ENCODE assay signal across 8 cellular contexts in genomic region chr3:180989291-180990163, GRCh38. TPM values are rescaled to one million over a fixed set of nuclear protein-coding genes. Genes with fewer than 3 reads are reported as not detected.
DNase-seq lines count a peak whose midpoint lies in the region; ATAC-seq, FAIRE-seq and TF ChIP-seq lines count a peak whose summit lies in the region.

Gene DNAJC19, minus strand, starts transcription at chr3:180989736. Its CDS starts 134 bp downstream, at chr3:180989602.

- peak; percentile 64 for FAIRE-seq in pancreas (lab: Jason Lieb, UNC)

- DNase-seq in GM12865 (ENCODE audit: low read depth) (peak; percentile 97), NCI-H1417 treated with DMSO at 0.1 percent for 48 hours (lab: John Stamatoyannopoulos, UW) (peak; percentile 100), SW480 (ENCODE audit: low spot score) (peak; percentile 97), Right ventricle myocardium superior (peak; percentile 93), pancreas (peak; percentile 88 to 96 (median 94)), tibial artery (peak; percentile 94 to 97)
- DNase-seq in activated naive CD8-positive, alpha-beta T cell treated with anti-CD3 and anti-CD28 coated beads, Interleukin-2, amount 50 U/mL, for 24 hours: peak; percentile 84

- no peaks in the 10 kb centered on the region for H3K27me3 Mint-ChIP-seq in activated naive CD8-positive, alpha-beta T cell treated with anti-CD3 and anti-CD28 coated beads, Interleukin-2, amount 50 U/mL, for 24 hours

- H3K4me3 Mint-ChIP-seq in activated naive CD8-positive, alpha-beta T cell treated with anti-CD3 and anti-CD28 coated beads, Interleukin-2, amount 50 U/mL, for 24 hours: peak within 1 kb of the TSS; percentile 93

- H3K9me3 Mint-ChIP-seq in activated naive CD8-positive, alpha-beta T cell treated with anti-CD3 and anti-CD28 coated beads, Interleukin-2, amount 50 U/mL, for 24 hours: no peaks in the 10 kb centered on the region

- H3K4me1 ChIP-seq in pancreas: peaks cover 0 to 19% (median 5%) of the 10 kb centered on the region in 3 donors
- peaks cover 0 to 27% (median 14%) of the 10 kb centered on the region in 4 donors for H3K4me1 ChIP-seq in tibial artery

- TF ChIP-seq CTCF in GM12865 (IDR thresholded peaks at IDR 0.05; ENCODE audit: insufficient read depth, low read depth, low read length, missing control alignments): no peak
- no peak for TF ChIP-seq CTCF in pancreas (IDR thresholded peaks at IDR 0.05)
- no peak for TF ChIP-seq CTCF in tibial artery (IDR thresholded peaks at IDR 0.05)

- H3K9me3 ChIP-seq in pancreas (peaks cover 0 to 3% (median 0%) of the 10 kb centered on the region in 4 donors), tibial artery (no peaks in the 10 kb centered on the region)

- peak within 1 kb of the TSS; percentile 80 for H3K4me3 ChIP-seq in GM12865 (ENCODE audit: low read depth, low read length)
- peak within 1 kb of the TSS; percentile 54 to 76 (median 71) for H3K4me3 ChIP-seq in pancreas
- peak within 1 kb of the TSS; percentile 60 to 91 for H3K4me3 ChIP-seq in tibial artery

- H3K36me3 Mint-ChIP-seq in activated naive CD8-positive, alpha-beta T cell treated with anti-CD3 and anti-CD28 coated beads, Interleukin-2, amount 50 U/mL, for 24 hours (ENCODE audit: low read depth): peaks cover 16% of the 10 kb centered on the region

- peak; percentile 97 for ATAC-seq in HG02763 (IDR thresholded peaks at IDR 0.05; ENCODE audit: unreplicated experiment)
- ATAC-seq in activated naive CD8-positive, alpha-beta T cell treated with anti-CD3 and anti-CD28 coated beads, Interleukin-2, amount 50 U/mL, for 24 hours: peak; percentile 95
- ATAC-seq in Right ventricle myocardium superior (ENCODE audit: poor library complexity): peak; percentile 99
- peak; percentile 98 to 99 (median 98) for ATAC-seq in pancreas

- H3K27ac ChIP-seq in pancreas (peak within 1 kb of the TSS; percentile 80 to 86 (median 86)), tibial artery (peak within 1 kb of the TSS; percentile 73 to 95)

- H3K36me3 ChIP-seq in pancreas: peaks cover 0 to 9% (median 0%) of the 10 kb centered on the region in 3 donors
- H3K36me3 ChIP-seq in tibial artery: peaks cover 7 to 20% (median 16%) of the 10 kb centered on the region in 3 donors

- H3K4me1 Mint-ChIP-seq in activated naive CD8-positive, alpha-beta T cell treated with anti-CD3 and anti-CD28 coated beads, Interleukin-2, amount 50 U/mL, for 24 hours: peaks cover 38% of the 10 kb centered on the region

- H3K27ac Mint-ChIP-seq in activated naive CD8-positive, alpha-beta T cell treated with anti-CD3 and anti-CD28 coated beads, Interleukin-2, amount 50 U/mL, for 24 hours: peak within 1 kb of the TSS; percentile 92

- intact Hi-C loops in Right ventricle myocardium superior (cut with DNase I): loop anchor here (10.0 kb wide), 1 partner anchor 75 kb away; the partner anchor contains the start of gene FXR1
- intact Hi-C loops in pancreas (cut with DNase I): no loop called here
- intact Hi-C loops in tibial artery (cut with DNase I; ENCODE audit: low total_unique reads): loop anchor here (5.0 kb wide), 1 partner anchor 77 kb away; the partner anchor contains the start of gene FXR1

- WGBS in pancreas, 2 donors: 0% methylated on average over 43 of the region's 43 CpGs

- H3K27me3 ChIP-seq in pancreas (no peaks in the 10 kb centered on the region), tibial artery (no peaks in the 10 kb centered on the region)

RNA-seq across cellular contexts. Expression of gene DNAJC19, which starts in this region (rescaled TPM):
- total RNA-seq in Right ventricle myocardium superior (122 TPM), pancreas (10 to 100 TPM; 19.1 to 27.0 (median 22.5) TPM)
- polyA plus RNA-seq in pancreas: 10 to 100 TPM; 24.9 to 33.7 TPM

Comparison
In these comparisons a context has a peak if more than half of its experiments do, and no peak if none do; other contexts are left out.
1. Peak in every context shown above with its lines: DNase-seq, ATAC-seq, H3K4me3 ChIP-seq and H3K27ac ChIP-seq.
2. intact Hi-C loops: an anchor here in Right ventricle myocardium superior (10.0 kb wide) and tibial artery (5.0 kb wide); none called in pancreas.